ENCODE assay signal across 1 cellular context in the genomic region with DNA sequence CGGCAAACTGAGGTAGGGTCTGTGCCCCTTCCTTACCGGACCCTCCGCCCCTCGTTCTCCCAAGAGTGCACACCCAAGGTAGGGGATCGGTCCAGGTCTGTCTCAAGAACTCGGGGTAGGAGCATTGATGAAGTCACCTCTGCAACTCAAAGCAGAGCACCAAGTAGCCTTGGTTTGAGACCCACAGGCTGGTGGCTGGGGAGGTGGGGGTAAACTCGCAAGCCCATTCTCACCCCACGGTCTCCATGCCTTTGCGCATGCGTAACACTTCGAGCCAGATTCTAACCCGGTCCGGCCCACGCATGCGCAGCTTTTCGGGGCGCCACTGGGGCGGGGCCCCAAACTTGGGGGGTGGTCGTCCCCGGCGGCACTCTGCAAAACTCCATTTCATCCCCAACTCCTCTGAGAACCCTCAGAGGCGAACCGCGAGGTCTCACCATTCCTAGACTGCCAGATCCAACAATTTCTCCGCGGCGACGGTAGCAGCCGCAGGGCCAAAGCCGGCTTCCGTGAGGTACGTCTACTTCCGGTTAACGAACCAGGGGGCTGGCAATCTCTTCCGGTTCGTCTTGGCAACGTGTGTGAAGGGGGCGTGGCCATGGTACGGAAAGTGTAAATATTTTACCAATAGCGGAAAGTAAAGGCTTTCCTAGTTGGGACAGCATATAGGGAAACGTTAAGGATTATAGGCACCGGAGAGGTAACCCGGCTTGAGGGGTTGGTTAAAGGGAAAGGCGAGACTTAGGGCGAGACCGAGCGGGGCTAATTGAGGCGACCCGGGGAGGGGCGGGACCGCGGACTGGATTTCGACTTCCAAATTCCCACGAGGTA.
TF ChIP-seq lines count a peak whose summit lies in the region.

A gene with protein sequence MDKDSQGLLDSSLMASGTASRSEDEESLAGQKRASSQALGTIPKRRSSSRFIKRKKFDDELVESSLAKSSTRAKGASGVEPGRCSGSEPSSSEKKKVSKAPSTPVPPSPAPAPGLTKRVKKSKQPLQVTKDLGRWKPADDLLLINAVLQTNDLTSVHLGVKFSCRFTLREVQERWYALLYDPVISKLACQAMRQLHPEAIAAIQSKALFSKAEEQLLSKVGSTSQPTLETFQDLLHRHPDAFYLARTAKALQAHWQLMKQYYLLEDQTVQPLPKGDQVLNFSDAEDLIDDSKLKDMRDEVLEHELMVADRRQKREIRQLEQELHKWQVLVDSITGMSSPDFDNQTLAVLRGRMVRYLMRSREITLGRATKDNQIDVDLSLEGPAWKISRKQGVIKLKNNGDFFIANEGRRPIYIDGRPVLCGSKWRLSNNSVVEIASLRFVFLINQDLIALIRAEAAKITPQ (minus strand): TSS at position 532 of the 831 bp plus-strand sequence. CDS start 1,411 bp downstream, outside the sequence.

TF ChIP-seq in HepG2, 621 proteins besides CTCF, POLR2A, EP300 and RAD21 (continued from another document and continues in another):
- TF ChIP-seq ZSCAN5A (CRISPR knock-in tag; IDR thresholded peaks at IDR 0.05; ENCODE audit: borderline replicate concordance) (0 out of 2 replicates have a peak, but pooled peaks have one; percentile 35), MXD4 (CRISPR knock-in tag; IDR thresholded peaks at IDR 0.05) (peak; percentile 68; the same call in 1 of the 2 replicates), ZNF253 (CRISPR knock-in tag; IDR thresholded peaks at IDR 0.05; ENCODE audit: borderline replicate concordance) (no peak), KDM3A (CRISPR knock-in tag; IDR thresholded peaks at IDR 0.05; ENCODE audit: low read depth) (0 out of 2 replicates have a peak, but pooled peaks have one; percentile 7), ZFP82 (CRISPR knock-in tag; IDR thresholded peaks at IDR 0.05; ENCODE audit: borderline replicate concordance) (peak; percentile 13; the same call in 1 of the 2 replicates), RCOR2 (CRISPR knock-in tag; IDR thresholded peaks at IDR 0.05) (0 out of 2 replicates have a peak, but pooled peaks have one; percentile 6), MAX (IDR thresholded peaks at IDR 0.05) (peak; percentile 93), MEIS1 (CRISPR knock-in tag; IDR thresholded peaks at IDR 0.05; ENCODE audit: borderline replicate concordance) (0 out of 2 replicates have a peak, but pooled peaks have one; percentile 18), DPF2 (CRISPR knock-in tag; IDR thresholded peaks at IDR 0.05; ENCODE audit: borderline replicate concordance, low read depth) (no peak), POLR2G (IDR thresholded peaks at IDR 0.05; ENCODE audit: low read depth, low read length) (peak; percentile 96), KDM5A (IDR thresholded peaks at IDR 0.05; ENCODE audit: borderline replicate concordance, low read length) (peak; percentile 93), HES4 (CRISPR knock-in tag; IDR thresholded peaks at IDR 0.05; ENCODE audit: borderline replicate concordance) (no peak), PHF20 (CRISPR knock-in tag; IDR thresholded peaks at IDR 0.05) (peak; percentile 96), ELF4 (CRISPR knock-in tag; IDR thresholded peaks at IDR 0.05; ENCODE audit: borderline replicate concordance) (peak; percentile 46; the same call in 1 of the 2 replicates), ZNF772 (CRISPR knock-in tag; IDR thresholded peaks at IDR 0.05) (peak; percentile 81; the same call in 1 of the 2 replicates), ZNF616 (CRISPR knock-in tag; IDR thresholded peaks at IDR 0.05; ENCODE audit: low read depth) (0 out of 2 replicates have a peak, but pooled peaks have one; percentile 33), ATF1 (CRISPR knock-in tag; IDR thresholded peaks at IDR 0.05) (peak; percentile 81), KDM2A (CRISPR knock-in tag; IDR thresholded peaks at IDR 0.05; ENCODE audit: borderline replicate concordance, low read depth) (peak; percentile 79), ELF3 (CRISPR knock-in tag; IDR thresholded peaks at IDR 0.05) (peak; percentile 62), ZNF878 (CRISPR knock-in tag; IDR thresholded peaks at IDR 0.05) (peak; percentile 52; the same call in 1 of the 2 replicates), NR2C2 (CRISPR knock-in tag; IDR thresholded peaks at IDR 0.05; ENCODE audit: borderline replicate concordance) (peak; percentile 100), YEATS2 (CRISPR knock-in tag; IDR thresholded peaks at IDR 0.05; ENCODE audit: borderline replicate concordance) (peak; percentile 88; the same call in 1 of the 2 replicates), ZNF138 (CRISPR knock-in tag; IDR thresholded peaks at IDR 0.05; ENCODE audit: low read depth) (peak; percentile 24; the same call in 1 of the 2 replicates), MED8 (CRISPR knock-in tag; IDR thresholded peaks at IDR 0.05; ENCODE audit: insufficient replicate concordance) (no peak), EEA1 (CRISPR knock-in tag; IDR thresholded peaks at IDR 0.05; ENCODE audit: borderline replicate concordance) (peak; percentile 58; the same call in 1 of the 2 replicates), REPIN1 (CRISPR knock-in tag; IDR thresholded peaks at IDR 0.05; ENCODE audit: borderline replicate concordance, low read depth) (peak; percentile 12; the same call in 1 of the 2 replicates), MIER3 (CRISPR knock-in tag; IDR thresholded peaks at IDR 0.05; ENCODE audit: borderline replicate concordance) (peak; percentile 91), BCL6 (CRISPR knock-in tag; IDR thresholded peaks at IDR 0.05) (0 out of 2 replicates have a peak, but pooled peaks have one; percentile 6), HDAC1 (CRISPR knock-in tag; IDR thresholded peaks at IDR 0.05) (peak; percentile 84), ZNF615 (CRISPR knock-in tag; IDR thresholded peaks at IDR 0.05; ENCODE audit: borderline replicate concordance) (no peak), THAP11 (CRISPR knock-in tag; IDR thresholded peaks at IDR 0.05) (peak; percentile 94), POGK (CRISPR knock-in tag; conservative IDR thresholded peaks at IDR 0.05) (peak; percentile 70; the same call in 1 of the 2 replicates), ZNF337 (CRISPR knock-in tag; IDR thresholded peaks at IDR 0.05; ENCODE audit: borderline replicate concordance, low read depth) (peak; percentile 86; the same call in 1 of the 2 replicates), ZFP36L1 (CRISPR knock-in tag; IDR thresholded peaks at IDR 0.05) (0 out of 2 replicates have a peak, but pooled peaks have one; percentile 36), POLR2AphosphoS5 (IDR thresholded peaks at IDR 0.05; ENCODE audit: low read depth, low read length) (peak; percentile 93), SP1 (IDR thresholded peaks at IDR 0.05) (no peak), SP1 (CRISPR knock-in tag; IDR thresholded peaks at IDR 0.05) (peak; percentile 95), ZBTB21 (CRISPR knock-in tag; IDR thresholded peaks at IDR 0.05) (0 out of 2 replicates have a peak, but pooled peaks have one; percentile 43), ZNF263 (CRISPR knock-in tag; IDR thresholded peaks at IDR 0.05) (0 out of 2 replicates have a peak, but pooled peaks have one; percentile 41), CREM (IDR thresholded peaks at IDR 0.05) (peak; percentile 89), CREM (CRISPR knock-in tag; IDR thresholded peaks at IDR 0.05) (no peak), UBTF (CRISPR knock-in tag; IDR thresholded peaks at IDR 0.05) (peak; percentile 61), SOX5 (CRISPR knock-in tag; IDR thresholded peaks at IDR 0.05; ENCODE audit: borderline replicate concordance) (peak; percentile 44; the same call in 1 of the 2 replicates), ZNF335 (CRISPR knock-in tag; IDR thresholded peaks at IDR 0.05) (no peak; the same call in 1 of the 2 replicates), SAP130 (CRISPR knock-in tag; IDR thresholded peaks at IDR 0.05; ENCODE audit: low read depth) (peak; percentile 98), ARNTL (CRISPR knock-in tag; IDR thresholded peaks at IDR 0.05) (no peak), POGZ (CRISPR knock-in tag; IDR thresholded peaks at IDR 0.05) (0 out of 2 replicates have a peak, but pooled peaks have one; percentile 23), ASH2L (IDR thresholded peaks at IDR 0.05; ENCODE audit: insufficient read length, low read depth, low read length) (peak; percentile 99), NR1H2 (CRISPR knock-in tag; IDR thresholded peaks at IDR 0.05; ENCODE audit: borderline replicate concordance, low read depth) (no peak)
- TF ChIP-seq, protein P1, sequence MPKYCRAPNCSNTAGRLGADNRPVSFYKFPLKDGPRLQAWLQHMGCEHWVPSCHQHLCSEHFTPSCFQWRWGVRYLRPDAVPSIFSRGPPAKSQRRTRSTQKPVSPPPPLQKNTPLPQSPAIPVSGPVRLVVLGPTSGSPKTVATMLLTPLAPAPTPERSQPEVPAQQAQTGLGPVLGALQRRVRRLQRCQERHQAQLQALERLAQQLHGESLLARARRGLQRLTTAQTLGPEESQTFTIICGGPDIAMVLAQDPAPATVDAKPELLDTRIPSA (CRISPR knock-in tag; IDR thresholded peaks at IDR 0.05; ENCODE audit: borderline replicate concordance) = peak; percentile 23; the same call in 1 of the 2 replicates
- TF ChIP-seq, protein P2, sequence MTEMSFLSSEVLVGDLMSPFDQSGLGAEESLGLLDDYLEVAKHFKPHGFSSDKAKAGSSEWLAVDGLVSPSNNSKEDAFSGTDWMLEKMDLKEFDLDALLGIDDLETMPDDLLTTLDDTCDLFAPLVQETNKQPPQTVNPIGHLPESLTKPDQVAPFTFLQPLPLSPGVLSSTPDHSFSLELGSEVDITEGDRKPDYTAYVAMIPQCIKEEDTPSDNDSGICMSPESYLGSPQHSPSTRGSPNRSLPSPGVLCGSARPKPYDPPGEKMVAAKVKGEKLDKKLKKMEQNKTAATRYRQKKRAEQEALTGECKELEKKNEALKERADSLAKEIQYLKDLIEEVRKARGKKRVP (CRISPR knock-in tag; IDR thresholded peaks at IDR 0.05) = 0 out of 4 replicates have a peak, but pooled peaks of 1 of the 2 experiments have one; percentile 30
- TF ChIP-seq, protein P3, sequence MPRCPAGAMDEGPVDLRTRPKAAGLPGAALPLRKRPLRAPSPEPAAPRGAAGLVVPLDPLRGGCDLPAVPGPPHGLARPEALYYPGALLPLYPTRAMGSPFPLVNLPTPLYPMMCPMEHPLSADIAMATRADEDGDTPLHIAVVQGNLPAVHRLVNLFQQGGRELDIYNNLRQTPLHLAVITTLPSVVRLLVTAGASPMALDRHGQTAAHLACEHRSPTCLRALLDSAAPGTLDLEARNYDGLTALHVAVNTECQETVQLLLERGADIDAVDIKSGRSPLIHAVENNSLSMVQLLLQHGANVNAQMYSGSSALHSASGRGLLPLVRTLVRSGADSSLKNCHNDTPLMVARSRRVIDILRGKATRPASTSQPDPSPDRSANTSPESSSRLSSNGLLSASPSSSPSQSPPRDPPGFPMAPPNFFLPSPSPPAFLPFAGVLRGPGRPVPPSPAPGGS (CRISPR knock-in tag; IDR thresholded peaks at IDR 0.05) = no peak
